Comparison of ENCODE assay signal across 16 cellular contexts in the genomic region with DNA sequence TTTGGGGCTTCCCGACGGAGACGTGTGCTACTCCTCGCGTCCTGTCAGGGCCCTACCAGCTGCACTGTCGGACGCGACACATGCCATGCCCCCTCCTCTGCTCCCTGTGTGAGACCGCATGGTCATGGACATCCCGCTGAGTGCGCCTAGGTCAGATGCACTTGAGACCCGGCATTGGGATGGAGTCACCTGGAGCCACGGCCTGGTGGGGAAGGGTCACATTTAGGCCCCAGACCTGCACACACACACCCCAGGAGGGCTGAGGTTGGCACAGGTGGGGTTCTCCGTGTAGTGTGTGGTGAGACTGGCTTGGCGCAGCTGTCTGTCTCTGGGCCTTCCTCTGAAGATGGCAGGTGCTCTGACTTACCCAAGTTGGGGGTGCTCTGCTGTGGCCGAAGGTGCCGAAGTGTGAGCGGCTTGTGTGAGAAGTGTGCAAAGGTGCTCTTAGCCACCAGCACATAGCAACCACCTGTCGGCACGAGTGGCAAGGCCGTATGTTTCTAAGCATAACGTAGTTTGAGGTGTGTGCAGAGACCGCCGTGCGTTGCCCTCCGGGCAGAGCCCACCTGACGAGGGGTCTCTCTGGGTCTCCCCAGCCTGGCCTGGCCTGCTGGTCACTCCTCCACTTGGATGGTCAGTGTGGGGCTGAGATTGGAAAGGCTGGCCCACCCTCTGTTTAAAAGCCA.
DNase-seq lines count a peak whose midpoint lies in the region; ATAC-seq and TF ChIP-seq lines count a peak whose summit lies in the region.
"Had no signal": no experiment of that assay in that cellular context is flagged by ENCODE, and none has a peak within 500 bp of the region (broad histone marks: within the 10 kb centered on the region; RNA-seq: fewer than 3 reads in every experiment).

No MANE protein-coding gene starts in this region.

- no peaks in the 10 kb centered on the region for H3K27me3 Mint-ChIP-seq in chondrocyte (ENCODE audit: low read depth)
- H3K27me3 Mint-ChIP-seq: CD8-positive, alpha-beta memory T cell had no signal

- no peak overlapping the region for H3K4me3 Mint-ChIP-seq in chondrocyte (ENCODE audit: unreplicated experiment)
- H3K4me3 Mint-ChIP-seq: HFFc6 had no signal

- no peaks in the 10 kb centered on the region for H3K79me2 ChIP-seq in osteoblast (ENCODE audit: insufficient read depth, low read length)

- H3K9me3 ChIP-seq in left ventricle myocardium inferior (replicated peaks) (no peaks in the 10 kb centered on the region), right cardiac atrium (ENCODE audit: control insufficient read depth, low read length) (no peaks in the 10 kb centered on the region), osteoblast (ENCODE audit: low read depth, low read length) (no peaks in the 10 kb centered on the region), tibial nerve (no peaks in the 10 kb centered on the region)
- H3K9me3 ChIP-seq: BLaER1, Caco-2, HAP-1 had no signal

- H3K4me1 ChIP-seq in left ventricle myocardium inferior (peaks cover 22% of the 10 kb centered on the region), right cardiac atrium (ENCODE audit: control insufficient read depth, insufficient read depth, low read length) (no peaks in the 10 kb centered on the region), osteoblast (ENCODE audit: insufficient read depth, low read length) (peaks cover 20% of the 10 kb centered on the region), tibial nerve (peaks cover 0 to 28% (median 9%) of the 10 kb centered on the region in 4 donors)
- H3K4me1 ChIP-seq: Caco-2, HAP-1 had no signal

- no peak for TF ChIP-seq EP300 in tibial nerve (IDR thresholded peaks at IDR 0.05)

- no peaks in the 10 kb centered on the region for H4K20me1 ChIP-seq in osteoblast (ENCODE audit: insufficient read depth, low read length)
- H4K20me1 ChIP-seq: BLaER1 had no signal

- H3K36me3 ChIP-seq in left ventricle myocardium inferior, result peaks cover 25% of the 10 kb centered on the region
- peaks cover 7% of the 10 kb centered on the region for H3K36me3 ChIP-seq in osteoblast (ENCODE audit: insufficient read depth, low read length)
- H3K36me3 ChIP-seq in tibial nerve, result peaks cover 0 to 38% (median 0%) of the 10 kb centered on the region in 3 donors
- H3K36me3 ChIP-seq: HAP-1 had no signal

- H3K9me3 Mint-ChIP-seq in chondrocyte (ENCODE audit: low read depth), result no peaks in the 10 kb centered on the region
- H3K9me3 Mint-ChIP-seq: CD8-positive, alpha-beta memory T cell; HFFc6 had no signal

- H3K4me3 ChIP-seq in left ventricle myocardium inferior (no peak overlapping the region), right cardiac atrium (ENCODE audit: low read length) (no peak overlapping the region), osteoblast (ENCODE audit: insufficient read depth, low read length) (no peak overlapping the region), tibial nerve (no peak overlapping the region)
- H3K4me3 ChIP-seq: BLaER1, HAP-1 had no signal

- TF ChIP-seq POLR2A in tibial nerve (IDR thresholded peaks at IDR 0.05), result no peak

- H3K36me3 Mint-ChIP-seq in chondrocyte (ENCODE audit: low read depth), result peaks cover 1% of the 10 kb centered on the region

- H2AFZ ChIP-seq in osteoblast (ENCODE audit: low read length), result no peak overlapping the region

- H3K27me3 ChIP-seq in left ventricle myocardium inferior (ENCODE audit: low read depth), result no peaks in the 10 kb centered on the region
- no peaks in the 10 kb centered on the region for H3K27me3 ChIP-seq in right cardiac atrium (ENCODE audit: control insufficient read depth, insufficient read depth)
- no peaks in the 10 kb centered on the region for H3K27me3 ChIP-seq in osteoblast (ENCODE audit: insufficient read depth, low read length)
- no peaks in the 10 kb centered on the region for H3K27me3 ChIP-seq in tibial nerve
- H3K27me3 ChIP-seq: BLaER1 had no signal

- no peak overlapping the region for H3K4me2 ChIP-seq in osteoblast (ENCODE audit: insufficient read depth, low read length)
- H3K4me2 ChIP-seq: BLaER1 had no signal

- peaks cover 31% of the 10 kb centered on the region for H3K4me1 Mint-ChIP-seq in chondrocyte (ENCODE audit: low read depth)
- H3K4me1 Mint-ChIP-seq: CD8-positive, alpha-beta memory T cell had no signal

- intact Hi-C loops in left ventricle myocardium inferior (cut with micrococcal nuclease) (no loop called here), right cardiac atrium (cut with DNase I) (no loop called here)

- DNase-seq in left ventricle myocardium inferior (peak; percentile 5), right cardiac atrium (no peak), chondrocyte (ENCODE audit: low spot score) (peak; percentile 84), osteoblast (ENCODE audit: insufficient read length, low spot score, missing footprints) (peak; percentile 62), tibial nerve (ENCODE audit: low spot score in 2 of 2) (no peak), NCI-H82 (lab: John Stamatoyannopoulos, UW) (no peak)
- no peak for DNase-seq in stimulated activated CD4-positive, alpha-beta T cell treated with anti-CD3 and anti-CD28 coated beads, Interleukin-15, amount 100 ng/mL, for 24 hours
- DNase-seq: CD8-positive, alpha-beta memory T cell; DND-41; GDM1; HFFc6 had no signal

- TF ChIP-seq CTCF in left ventricle myocardium inferior (IDR thresholded peaks at IDR 0.05; ENCODE audit: borderline replicate concordance), result no peak
- no peak for TF ChIP-seq CTCF in chondrocyte (IDR thresholded peaks at IDR 0.05)
- no peak for TF ChIP-seq CTCF in osteoblast (IDR thresholded peaks at IDR 0.05; ENCODE audit: extremely low read depth, low read depth, low read length)
- no peak for TF ChIP-seq CTCF in tibial nerve (IDR thresholded peaks at IDR 0.05)

- ATAC-seq in right cardiac atrium (no peak), HG02798 (IDR thresholded peaks at IDR 0.05; ENCODE audit: poor library complexity, unreplicated experiment) (no peak)

- 96% methylated on average over 27 of the region's 27 CpGs for WGBS in right cardiac atrium
- 96 to 98% methylated on average over 10 to 27 of the region's 27 CpGs for WGBS in tibial nerve, 2 donors

- H3K27ac ChIP-seq in left ventricle myocardium inferior (replicated peaks) (no peak overlapping the region), right cardiac atrium (ENCODE audit: low read length) (no peak overlapping the region), osteoblast (ENCODE audit: low read depth, low read length) (no peak overlapping the region), tibial nerve (no peak overlapping the region)
- H3K27ac ChIP-seq: 22Rv1, BLaER1 had no signal

- H3K27ac Mint-ChIP-seq in chondrocyte (ENCODE audit: unreplicated experiment), result no peak overlapping the region
- H3K27ac Mint-ChIP-seq: HFFc6 had no signal

Comparison
In these comparisons a context has a peak if more than half of its experiments do, and no peak if none do; other contexts are left out.
1. DNase-seq: peak in left ventricle myocardium inferior (single experiment), chondrocyte (single experiment) and osteoblast (single experiment); none in right cardiac atrium (0 of 3), stimulated activated CD4-positive, alpha-beta T cell treated with anti-CD3 and anti-CD28 coated beads, Interleukin-15, amount 100 ng/mL, for 24 hours (single experiment), tibial nerve (0 of 2) and NCI-H82 (single experiment).